In genomic region chr7:115297651-115298050, GRCh38 we compare ENCODE assay signal across 14 cellular contexts.
DNase-seq lines count a peak whose midpoint lies in the region; ATAC-seq and TF ChIP-seq lines count a peak whose summit lies in the region.
"Had no signal": no experiment of that assay in that cellular context is flagged by ENCODE, and none has a peak within 500 bp of the region (broad histone marks: within the 10 kb centered on the region; RNA-seq: fewer than 3 reads in every experiment).

No MANE protein-coding gene starts in this region.

- no peak overlapping the region for H3K27ac ChIP-seq in testis
- H3K27ac ChIP-seq: KMS-11, lower lobe of right lung had no signal

- TF ChIP-seq CTCF in fibroblast of the aortic adventitia (IDR thresholded peaks at IDR 0.05; ENCODE audit: insufficient read depth, low read length) (no peak), testis (IDR thresholded peaks at IDR 0.05) (no peak)

- no peak for TF ChIP-seq POLR2A in testis (IDR thresholded peaks at IDR 0.05)

- H3K4me3 ChIP-seq in fibroblast of the aortic adventitia (ENCODE audit: low read depth, low read length), result no peak overlapping the region
- H3K4me3 ChIP-seq in testis, result no peak overlapping the region
- H3K4me3 ChIP-seq: lower lobe of right lung had no signal

- H3K36me3 ChIP-seq in testis (ENCODE audit: low read depth, missing control alignments), result no peaks in the 10 kb centered on the region
- H3K36me3 ChIP-seq: lower lobe of right lung had no signal

- H3K9me3 Mint-ChIP-seq in stimulated activated memory B cell treated with anti-CD40 and anti-IgM and Interleukin-4, amounts not matched to agents 10 μg/mL and 1 μg/mL and 100 μg/mL, for 72 hours, result peaks cover 3% of the 10 kb centered on the region

- intact Hi-C loops in testis (cut with DNase I; ENCODE audit: low total_unique reads), result no loop called here

- no peaks in the 10 kb centered on the region for H3K9me3 ChIP-seq in testis
- H3K9me3 ChIP-seq: lower lobe of right lung had no signal

- ATAC-seq in GM18868 (IDR thresholded peaks at IDR 0.05; ENCODE audit: unreplicated experiment), result no peak
- no peak for ATAC-seq in stimulated activated memory B cell treated with anti-CD40 and anti-IgM and Interleukin-4, amounts not matched to agents 10 μg/mL and 1 μg/mL and 100 μg/mL, for 72 hours

- no peaks in the 10 kb centered on the region for H3K36me3 Mint-ChIP-seq in stimulated activated memory B cell treated with anti-CD40 and anti-IgM and Interleukin-4, amounts not matched to agents 10 μg/mL and 1 μg/mL and 100 μg/mL, for 72 hours

- H3K4me3 Mint-ChIP-seq in stimulated activated memory B cell treated with anti-CD40 and anti-IgM and Interleukin-4, amounts not matched to agents 10 μg/mL and 1 μg/mL and 100 μg/mL, for 72 hours, result no peak overlapping the region

- no peak overlapping the region for H3K27ac Mint-ChIP-seq in stimulated activated memory B cell treated with anti-CD40 and anti-IgM and Interleukin-4, amounts not matched to agents 10 μg/mL and 1 μg/mL and 100 μg/mL, for 72 hours

- H3K4me1 ChIP-seq in testis, result no peaks in the 10 kb centered on the region

- no peaks in the 10 kb centered on the region for H3K27me3 Mint-ChIP-seq in stimulated activated memory B cell treated with anti-CD40 and anti-IgM and Interleukin-4, amounts not matched to agents 10 μg/mL and 1 μg/mL and 100 μg/mL, for 72 hours

- H3K27me3 ChIP-seq in testis, result no peaks in the 10 kb centered on the region

- DNase-seq in NCI-H2171 treated with DMSO at 0.1 percent for 48 hours (lab: John Stamatoyannopoulos, UW), result peak; percentile 39
- DNase-seq in NCI-H2171 (lab: John Stamatoyannopoulos, UW), result no peak
- peak; percentile 9 for DNase-seq in RPMI8226
- DNase-seq in fibroblast of the aortic adventitia (ENCODE audit: low read depth), result peak; percentile 76
- peak; percentile 37 for DNase-seq in testis
- no peak for DNase-seq in activated T-cell treated with anti-CD3 and anti-CD28 coated beads, Interleukin-2, amount 50 U/mL, for 1 hour
- DNase-seq: activated gamma-delta T cell treated with Interleukin-2 at 50 U/mL for 16 hours; lower lobe of right lung; NCI-H774; retina; stimulated activated CD8-positive, alpha-beta memory T cell treated with anti-CD3 and anti-CD28 coated beads, Interleukin-4, amount 100 ng/mL, for 48 hours had no signal

- H3K4me1 Mint-ChIP-seq in stimulated activated memory B cell treated with anti-CD40 and anti-IgM and Interleukin-4, amounts not matched to agents 10 μg/mL and 1 μg/mL and 100 μg/mL, for 72 hours, result no peaks in the 10 kb centered on the region

Comparison
In these comparisons a context has a peak if more than half of its experiments do, and no peak if none do; other contexts are left out.
1. DNase-seq: peak in NCI-H2171 treated with DMSO at 0.1 percent for 48 hours (single experiment), RPMI8226 (single experiment), fibroblast of the aortic adventitia (single experiment) and testis (single experiment); none in NCI-H2171 (single experiment) and activated T-cell treated with anti-CD3 and anti-CD28 coated beads, Interleukin-2, amount 50 U/mL, for 1 hour (single experiment).